ENCODE assay signal across 22 cellular contexts in the genomic region with DNA sequence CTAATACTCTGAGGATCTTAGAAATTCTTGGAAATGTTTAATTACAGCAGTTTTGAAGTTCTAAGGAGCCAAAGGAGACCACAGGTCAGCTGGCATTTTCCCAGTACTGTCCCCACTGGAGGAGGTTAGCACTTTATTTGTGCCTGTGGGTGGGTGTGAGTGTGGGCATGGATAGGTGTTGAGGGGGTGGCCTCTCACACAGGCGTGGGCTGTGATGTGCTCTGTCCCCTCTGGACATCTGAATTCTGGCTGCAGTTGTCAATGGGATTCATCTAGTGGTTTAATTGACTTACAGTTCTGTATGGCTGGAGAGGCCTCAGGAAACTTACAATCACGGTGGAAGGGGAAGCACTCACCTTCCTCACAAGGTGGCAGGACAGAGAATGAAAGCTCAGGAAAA.
DNase-seq lines count a peak whose midpoint lies in the region; ATAC-seq and TF ChIP-seq lines count a peak whose summit lies in the region.
"Had no signal": no experiment of that assay in that cellular context is flagged by ENCODE, and none has a peak within 500 bp of the region (broad histone marks: within the 10 kb centered on the region; RNA-seq: fewer than 3 reads in every experiment).

No MANE protein-coding gene starts in this region.

- H3K27me3 Mint-ChIP-seq in activated naive CD4-positive, alpha-beta T cell treated with anti-CD3 and anti-CD28 coated beads for 36 hours (ENCODE audit: low read depth), result peaks cover 16% of the 10 kb centered on the region
- peaks cover 32% of the 10 kb centered on the region for H3K27me3 Mint-ChIP-seq in activated naive CD8-positive, alpha-beta T cell treated with anti-CD3 and anti-CD28 coated beads for 36 hours
- peaks cover 0 to 46% (median 21%) of the 10 kb centered on the region in 5 donors for H3K27me3 Mint-ChIP-seq in naive thymus-derived CD4-positive, alpha-beta T cell
- H3K27me3 Mint-ChIP-seq in activated T-helper 2 cell treated with anti-CD3 and anti-CD28 coated beads, Interferon-gamma antibody, Interleukin-2, Interleukin-4, amounts not matched to agents 10 μg/mL and 5 μg/mL and 100 μg/mL, durations not matched to agents 14 hours and 24 hours and 36 hours (ENCODE audit: low read depth), result no peaks in the 10 kb centered on the region

- POLR2A ChIA-PET in naive thymus-derived CD4-positive, alpha-beta T cell (lab: Charles Lee), result no interaction called here

- H3K4me3 ChIP-seq in tibial artery, result no peak overlapping the region
- H3K4me3 ChIP-seq in naive thymus-derived CD4-positive, alpha-beta T cell (ENCODE audit: low read length), result no peak overlapping the region
- H3K4me3 ChIP-seq: thoracic aorta had no signal

- DNase-seq in activated naive CD4-positive, alpha-beta T cell treated with anti-CD3 and anti-CD28 coated beads for 36 hours, result no peak
- no peak for DNase-seq in activated naive CD4-positive, alpha-beta T cell (lab: John Stamatoyannopoulos, UW)
- DNase-seq in activated naive CD8-positive, alpha-beta T cell treated with anti-CD3 and anti-CD28 coated beads for 36 hours, result no peak
- DNase-seq in foreskin keratinocyte (no peak), tibial artery (no peak), NCI-H82 (lab: John Stamatoyannopoulos, UW) (no peak)
- DNase-seq in naive thymus-derived CD4-positive, alpha-beta T cell, result no peak
- DNase-seq in activated T-helper 2 cell treated with anti-CD3 and anti-CD28 coated beads, Interferon-gamma antibody, Interleukin-2, Interleukin-4, amounts not matched to agents 10 μg/mL and 5 μg/mL and 100 μg/mL, durations not matched to agents 14 hours and 24 hours and 36 hours (ENCODE audit: low spot score), result no peak
- DNase-seq: activated CD4-positive, CD25-positive, alpha-beta regulatory T cell; CD4-positive, alpha-beta memory T cell; DMS153; GDM1; immature natural killer cell; left ventricle myocardium superior; NCI-H2171; NCI-H526; RPMI8226; SK-N-SH; stimulated activated CD4-positive, alpha-beta T cell treated with anti-CD3 and anti-CD28 coated beads, Interleukin-12 subunit alpha, Interleukin-12 subunit beta, amount 100 ng/mL, for 4 hours; T1000 had no signal

- no peak for ATAC-seq in foreskin keratinocyte
- no peak for ATAC-seq in naive thymus-derived CD4-positive, alpha-beta T cell

- peaks cover 4% of the 10 kb centered on the region for H3K36me3 Mint-ChIP-seq in activated naive CD4-positive, alpha-beta T cell treated with anti-CD3 and anti-CD28 coated beads for 36 hours (ENCODE audit: low read depth)
- H3K36me3 Mint-ChIP-seq in activated naive CD8-positive, alpha-beta T cell treated with anti-CD3 and anti-CD28 coated beads for 36 hours, result peaks cover 25% of the 10 kb centered on the region
- H3K36me3 Mint-ChIP-seq in naive thymus-derived CD4-positive, alpha-beta T cell, result peaks cover 0 to 12% (median 6%) of the 10 kb centered on the region in 5 donors
- H3K36me3 Mint-ChIP-seq in activated T-helper 2 cell treated with anti-CD3 and anti-CD28 coated beads, Interferon-gamma antibody, Interleukin-2, Interleukin-4, amounts not matched to agents 10 μg/mL and 5 μg/mL and 100 μg/mL, durations not matched to agents 14 hours and 24 hours and 36 hours (ENCODE audit: low read depth), result peaks cover 13% of the 10 kb centered on the region

- TF ChIP-seq CTCF in foreskin keratinocyte (conservative IDR thresholded peaks at IDR 0.05), result no peak
- no peak for TF ChIP-seq CTCF in tibial artery (IDR thresholded peaks at IDR 0.05)

- H3K27ac ChIP-seq in foreskin keratinocyte, result peak overlapping the region; percentile 16
- peak overlapping the region; percentile 69 to 80 for H3K27ac ChIP-seq in tibial artery
- no peak overlapping the region for H3K27ac ChIP-seq in naive thymus-derived CD4-positive, alpha-beta T cell (ENCODE audit: low read depth, low read length)

- peaks cover 0 to 9% (median 0%) of the 10 kb centered on the region in 3 donors for H3K9me3 ChIP-seq in tibial artery
- no peaks in the 10 kb centered on the region for H3K9me3 ChIP-seq in naive thymus-derived CD4-positive, alpha-beta T cell (ENCODE audit: control insufficient read depth in 2 of 3, low read length in 3 of 3)

- no peaks in the 10 kb centered on the region for H3K36me3 ChIP-seq in tibial artery
- H3K36me3 ChIP-seq in naive thymus-derived CD4-positive, alpha-beta T cell (ENCODE audit: control insufficient read depth in 2 of 3, insufficient read depth in 3 of 3, low read length in 3 of 3), result no peaks in the 10 kb centered on the region
- H3K36me3 ChIP-seq: thoracic aorta had no signal

- no peak overlapping the region for H3K4me3 Mint-ChIP-seq in activated naive CD4-positive, alpha-beta T cell treated with anti-CD3 and anti-CD28 coated beads for 36 hours
- H3K4me3 Mint-ChIP-seq in activated naive CD8-positive, alpha-beta T cell treated with anti-CD3 and anti-CD28 coated beads for 36 hours, result no peak overlapping the region
- H3K4me3 Mint-ChIP-seq in naive thymus-derived CD4-positive, alpha-beta T cell, result no peak overlapping the region
- no peak overlapping the region for H3K4me3 Mint-ChIP-seq in activated T-helper 2 cell treated with anti-CD3 and anti-CD28 coated beads, Interferon-gamma antibody, Interleukin-2, Interleukin-4, amounts not matched to agents 10 μg/mL and 5 μg/mL and 100 μg/mL, durations not matched to agents 14 hours and 24 hours and 36 hours (ENCODE audit: low read depth)
- H3K4me3 Mint-ChIP-seq: activated CD8-positive, alpha-beta memory T cell treated with anti-CD3 and anti-CD28 coated beads, Interleukin-2, amount 10 ng/mL, durations not matched to agents 7 days and 5 days; CD4-positive, alpha-beta memory T cell; immature natural killer cell had no signal

- H3K4me1 Mint-ChIP-seq in activated naive CD4-positive, alpha-beta T cell treated with anti-CD3 and anti-CD28 coated beads for 36 hours (ENCODE audit: low read depth), result peaks cover 77% of the 10 kb centered on the region
- peaks cover 54% of the 10 kb centered on the region for H3K4me1 Mint-ChIP-seq in activated naive CD8-positive, alpha-beta T cell treated with anti-CD3 and anti-CD28 coated beads for 36 hours
- peaks cover 0 to 34% (median 5%) of the 10 kb centered on the region in 7 donors for H3K4me1 Mint-ChIP-seq in naive thymus-derived CD4-positive, alpha-beta T cell
- peaks cover 69% of the 10 kb centered on the region for H3K4me1 Mint-ChIP-seq in activated T-helper 2 cell treated with anti-CD3 and anti-CD28 coated beads, Interferon-gamma antibody, Interleukin-2, Interleukin-4, amounts not matched to agents 10 μg/mL and 5 μg/mL and 100 μg/mL, durations not matched to agents 14 hours and 24 hours and 36 hours (ENCODE audit: low read depth)
- H3K4me1 Mint-ChIP-seq: immature natural killer cell had no signal

- intact Hi-C loops in activated naive CD4-positive, alpha-beta T cell treated with anti-CD3 and anti-CD28 coated beads for 36 hours (cut with micrococcal nuclease), result loop anchor here (1.0 to 10.0 kb wide), 4 partner anchors 135 to 1475 kb away; a partner anchor contains a TSS
- intact Hi-C loops in tibial artery (cut with DNase I; ENCODE audit: low total_unique reads), result loop anchor here (10.0 kb wide), 1 partner anchor 135 kb away; a partner anchor contains a TSS
- intact Hi-C loops in naive thymus-derived CD4-positive, alpha-beta T cell (cut with micrococcal nuclease), result loop anchor here in 1 of 2 donors (10.0 kb wide), 1 partner anchor 615 kb away; no protein-coding TSS in a partner anchor
- intact Hi-C loops in activated T-helper 2 cell treated with anti-CD3 and anti-CD28 coated beads, Interferon-gamma antibody, Interleukin-2, Interleukin-4, amounts not matched to agents 10 μg/mL and 5 μg/mL and 100 μg/mL, durations not matched to agents 14 hours and 24 hours and 36 hours (cut with micrococcal nuclease), result loop anchor here (5.0 kb wide), 1 partner anchor 352 kb away; no protein-coding TSS in a partner anchor

- CTCF ChIA-PET in activated naive CD4-positive, alpha-beta T cell treated with anti-CD3 and anti-CD28 coated beads for 36 hours (lab: Charles Lee), result interaction anchor here (1.5 kb wide), 1 partner anchor 135 kb away, joined by 4 read pairs; a partner anchor contains a TSS
- CTCF ChIA-PET in naive thymus-derived CD4-positive, alpha-beta T cell (lab: Charles Lee), result no interaction called here

- H3K4me1 ChIP-seq in foreskin keratinocyte, result peaks cover 14% of the 10 kb centered on the region
- peaks cover 0 to 35% (median 30%) of the 10 kb centered on the region in 4 donors for H3K4me1 ChIP-seq in tibial artery
- no peaks in the 10 kb centered on the region for H3K4me1 ChIP-seq in naive thymus-derived CD4-positive, alpha-beta T cell (ENCODE audit: control insufficient read depth in 2 of 2, insufficient read depth in 2 of 2, low read length in 2 of 2)

- H3K9me3 Mint-ChIP-seq in activated naive CD4-positive, alpha-beta T cell treated with anti-CD3 and anti-CD28 coated beads for 36 hours, result peaks cover 13% of the 10 kb centered on the region
- peaks cover 31% of the 10 kb centered on the region for H3K9me3 Mint-ChIP-seq in activated naive CD8-positive, alpha-beta T cell treated with anti-CD3 and anti-CD28 coated beads for 36 hours
- H3K9me3 Mint-ChIP-seq in naive thymus-derived CD4-positive, alpha-beta T cell, result peaks cover 0 to 28% (median 14%) of the 10 kb centered on the region in 11 donors
- H3K9me3 Mint-ChIP-seq in activated T-helper 2 cell treated with anti-CD3 and anti-CD28 coated beads, Interferon-gamma antibody, Interleukin-2, Interleukin-4, amounts not matched to agents 10 μg/mL and 5 μg/mL and 100 μg/mL, durations not matched to agents 14 hours and 24 hours and 36 hours, result peaks cover 23% of the 10 kb centered on the region

- peak overlapping the region; percentile 80 for H3K27ac Mint-ChIP-seq in activated naive CD4-positive, alpha-beta T cell treated with anti-CD3 and anti-CD28 coated beads for 36 hours
- peak overlapping the region; percentile 74 for H3K27ac Mint-ChIP-seq in activated naive CD8-positive, alpha-beta T cell treated with anti-CD3 and anti-CD28 coated beads for 36 hours
- H3K27ac Mint-ChIP-seq in naive thymus-derived CD4-positive, alpha-beta T cell, result no peak overlapping the region
- H3K27ac Mint-ChIP-seq in activated T-helper 2 cell treated with anti-CD3 and anti-CD28 coated beads, Interferon-gamma antibody, Interleukin-2, Interleukin-4, amounts not matched to agents 10 μg/mL and 5 μg/mL and 100 μg/mL, durations not matched to agents 14 hours and 24 hours and 36 hours, result no peak overlapping the region
- H3K27ac Mint-ChIP-seq: activated CD8-positive, alpha-beta memory T cell treated with anti-CD3 and anti-CD28 coated beads, Interleukin-2, amount 10 ng/mL, durations not matched to agents 7 days and 5 days; CD4-positive, alpha-beta memory T cell; immature natural killer cell had no signal

- H3K27me3 ChIP-seq in foreskin keratinocyte (no peaks in the 10 kb centered on the region), tibial artery (no peaks in the 10 kb centered on the region)
- H3K27me3 ChIP-seq in naive thymus-derived CD4-positive, alpha-beta T cell (ENCODE audit: control insufficient read depth in 2 of 2, insufficient read depth in 2 of 2, low read length in 2 of 2), result no peaks in the 10 kb centered on the region

Comparison
In these comparisons a context has a peak if more than half of its experiments do, and no peak if none do; other contexts are left out.
1. H3K27ac Mint-ChIP-seq: peak in activated naive CD4-positive, alpha-beta T cell treated with anti-CD3 and anti-CD28 coated beads for 36 hours (single experiment) and activated naive CD8-positive, alpha-beta T cell treated with anti-CD3 and anti-CD28 coated beads for 36 hours (single experiment); none in naive thymus-derived CD4-positive, alpha-beta T cell (0 of 9) and activated T-helper 2 cell treated with anti-CD3 and anti-CD28 coated beads, Interferon-gamma antibody, Interleukin-2, Interleukin-4, amounts not matched to agents 10 μg/mL and 5 μg/mL and 100 μg/mL, durations not matched to agents 14 hours and 24 hours and 36 hours (single experiment).